ENCODE assay signal across 22 cellular contexts in the genomic region with DNA sequence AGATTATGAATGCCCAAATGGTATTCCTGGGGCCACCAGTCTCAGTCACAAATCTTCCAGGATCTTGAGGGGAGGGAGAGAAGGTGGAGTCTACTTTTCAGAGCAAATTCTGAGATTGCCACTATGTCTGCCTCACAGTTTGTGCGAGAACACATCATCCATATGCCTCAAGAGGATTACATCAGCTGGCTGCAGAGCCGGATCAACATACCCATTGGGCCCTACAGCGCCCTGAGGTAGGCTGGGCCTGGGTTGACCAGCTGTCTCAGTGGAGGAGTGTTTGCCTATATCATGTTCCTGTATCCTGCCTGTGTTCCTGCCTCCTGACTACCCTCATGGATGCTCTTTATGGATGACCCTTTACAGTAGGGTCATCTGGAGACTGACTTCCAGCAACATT. TPM values are rescaled to one million over a fixed set of nuclear protein-coding genes. Genes with fewer than 3 reads are reported as not detected.
DNase-seq lines count a peak whose midpoint lies in the region; ATAC-seq, FAIRE-seq and TF ChIP-seq lines count a peak whose summit lies in the region.
"Had no signal": no experiment of that assay in that cellular context is flagged by ENCODE, and none has a peak within 500 bp of the region (broad histone marks: within the 10 kb centered on the region; RNA-seq: fewer than 3 reads in every experiment).

No MANE protein-coding gene starts in this region.

- no peak for FAIRE-seq in D721Med (lab: Jason Lieb, UNC)
- FAIRE-seq: A204.1, G401.6, GM12891, GM19239 had no signal

- H4K20me1 ChIP-seq in osteoblast (ENCODE audit: insufficient read depth, low read length), result no peaks in the 10 kb centered on the region
- H4K20me1 ChIP-seq: BLaER1 had no signal

- no peaks in the 10 kb centered on the region for H3K9me3 ChIP-seq in WERI-Rb-1 (ENCODE audit: severe bottlenecking)
- no peaks in the 10 kb centered on the region for H3K9me3 ChIP-seq in upper lobe of right lung
- no peaks in the 10 kb centered on the region for H3K9me3 ChIP-seq in osteoblast (ENCODE audit: low read depth, low read length)
- H3K9me3 ChIP-seq: BE2C, BLaER1, Caco-2 had no signal

- intact Hi-C loops in upper lobe of right lung (cut with DNase I) (no loop called here), left ventricle myocardium superior (cut with micrococcal nuclease) (no loop called here)

- H2AFZ ChIP-seq in osteoblast (ENCODE audit: low read length), result no peak overlapping the region

- H3K4me3 ChIP-seq in WERI-Rb-1 (ENCODE audit: low read depth, low read length), result no peak overlapping the region
- H3K4me3 ChIP-seq in upper lobe of right lung, result no peak overlapping the region
- H3K4me3 ChIP-seq in osteoblast (ENCODE audit: insufficient read depth, low read length), result no peak overlapping the region
- H3K4me3 ChIP-seq: BLaER1 had no signal

- no peak overlapping the region for H3K27ac ChIP-seq in WERI-Rb-1
- no peak overlapping the region for H3K27ac ChIP-seq in upper lobe of right lung
- no peak overlapping the region for H3K27ac ChIP-seq in osteoblast (ENCODE audit: low read depth, low read length)
- H3K27ac ChIP-seq: BLaER1 had no signal

- DNase-seq in D341Med (ENCODE audit: low spot score) (peak; percentile 51), D721Med (ENCODE audit: insufficient read length, low spot score) (peak; percentile 15), WERI-Rb-1 (peak; percentile 69), upper lobe of right lung (no peak), left ventricle myocardium superior (no peak), NCI-H2196 treated with DMSO at 0.1 percent for 48 hours (lab: John Stamatoyannopoulos, UW; ENCODE audit: unreplicated experiment) (no peak), osteoblast (ENCODE audit: insufficient read length, low spot score, missing footprints) (no peak)
- DNase-seq: 8988T; ACHN; BE2C; C1 segment of cervical spinal cord; Caco-2; Calu3; CD4-positive, CD25-positive, alpha-beta regulatory T cell; CD8-positive, alpha-beta T cell; DMS79 treated with DMSO at 0.1 percent for 48 hours; GF-D8 had no signal

- H3K36me3 ChIP-seq in WERI-Rb-1 (no peaks in the 10 kb centered on the region), upper lobe of right lung (no peaks in the 10 kb centered on the region), osteoblast (ENCODE audit: insufficient read depth, low read length) (no peaks in the 10 kb centered on the region)
- H3K36me3 ChIP-seq: BE2C, BLaER1 had no signal

- TF ChIP-seq CTCF in D721Med (IDR thresholded peaks at IDR 0.05; ENCODE audit: insufficient read depth, missing control alignments) (no peak), WERI-Rb-1 (IDR thresholded peaks at IDR 0.05; ENCODE audit: low read depth, low read length) (no peak), upper lobe of right lung (IDR thresholded peaks at IDR 0.05) (no peak), osteoblast (IDR thresholded peaks at IDR 0.05; ENCODE audit: extremely low read depth, low read depth, low read length) (no peak)

- H3K79me2 ChIP-seq in osteoblast (ENCODE audit: insufficient read depth, low read length), result no peaks in the 10 kb centered on the region

- ATAC-seq in upper lobe of right lung, result peak; percentile 25
- no peak for ATAC-seq in left ventricle myocardium superior
- ATAC-seq: CD8-positive, alpha-beta T cell had no signal

- H3K4me1 ChIP-seq in upper lobe of right lung (no peaks in the 10 kb centered on the region), osteoblast (ENCODE audit: insufficient read depth, low read length) (no peaks in the 10 kb centered on the region)
- H3K4me1 ChIP-seq: BE2C, BLaER1, Caco-2 had no signal

- no peak overlapping the region for H3K4me2 ChIP-seq in osteoblast (ENCODE audit: insufficient read depth, low read length)
- H3K4me2 ChIP-seq: BLaER1 had no signal

- H3K27me3 ChIP-seq in WERI-Rb-1 (ENCODE audit: insufficient read depth, low read depth, severe bottlenecking) (no peaks in the 10 kb centered on the region), upper lobe of right lung (no peaks in the 10 kb centered on the region), osteoblast (ENCODE audit: insufficient read depth, low read length) (no peaks in the 10 kb centered on the region)
- H3K27me3 ChIP-seq: BE2C, BLaER1 had no signal

RNA-seq across cellular contexts. Expression of a gene that starts 53.1 kb away (rescaled TPM):
- 0.96 TPM for total RNA-seq in upper lobe of right lung
- 0.25 TPM for total RNA-seq in left ventricle myocardium superior
- total RNA-seq in osteoblast, result under 0.01 TPM in 1 of 2 replicates, not detected in the other
- total RNA-seq: Caco-2; Calu3; CD4-positive, CD25-positive, alpha-beta regulatory T cell; CD8-positive, alpha-beta T cell had no signal

Comparison
In these comparisons a context has a peak if more than half of its experiments do, and no peak if none do; other contexts are left out.
1. DNase-seq: peak in D341Med (single experiment), D721Med (single experiment) and WERI-Rb-1 (single experiment); none in upper lobe of right lung (single experiment), left ventricle myocardium superior (single experiment), NCI-H2196 treated with DMSO at 0.1 percent for 48 hours (single experiment) and osteoblast (single experiment).